19 cellular contexts compared by ENCODE assay signal in genomic region chr6:6870914-6871313, GRCh38.
"Had no signal": no experiment of that assay in that cellular context is flagged by ENCODE, and none has a peak within 500 bp of the region (broad histone marks: within the 10 kb centered on the region; RNA-seq: fewer than 3 reads in every experiment).

No MANE protein-coding gene starts in this region.

- ATAC-seq: activated naive CD8-positive, alpha-beta T cell treated with anti-CD3 and anti-CD28 coated beads, Interleukin-2, amount 50 U/mL, for 24 hours; activated T-cell treated with anti-CD3 and anti-CD28 coated beads, Interleukin-2, amount 50 U/mL, for 4 hours; stimulated activated memory B cell treated with anti-CD40 and anti-IgM and Interleukin-4, amounts not matched to agents 10 μg/mL and 1 μg/mL and 100 μg/mL, for 72 hours had no signal

- H3K9me3 ChIP-seq: sigmoid colon, spleen, thoracic aorta, upper lobe of left lung had no signal

- DNase-seq: activated CD4-positive, alpha-beta T cell treated with anti-CD3 and anti-CD28 coated beads, Interleukin-2, amount 10 ng/mL, durations not matched to agents 7 days and 5 days; activated CD8-positive, alpha-beta memory T cell treated with anti-CD3 and anti-CD28 coated beads, Interleukin-2, amount 50 U/mL, for 4 hours; activated effector memory CD4-positive, alpha-beta T cell treated with Interleukin-2 at 50 U/mL for 16 hours; activated naive CD4-positive, alpha-beta T cell treated with anti-CD3 and anti-CD28 coated beads, Interleukin-2, amount 10 ng/mL, durations not matched to agents 7 days and 5 days; activated naive CD8-positive, alpha-beta T cell treated with anti-CD3 and anti-CD28 coated beads, Interleukin-2, amount 50 U/mL, for 24 hours; activated T-cell treated with anti-CD3 and anti-CD28 coated beads, Interleukin-2, amount 50 U/mL, for 4 hours; anterior cingulate cortex; brain microvascular endothelial cell; central memory CD4-positive, alpha-beta T cell; hypothalamus; occipital lobe; posterior cingulate gyrus; sigmoid colon; spleen; stimulated activated CD4-positive, alpha-beta T cell treated with anti-CD3 and anti-CD28 coated beads, Interleukin-4, amount 100 ng/mL, for 4 hours; T-helper 9 cell; upper lobe of left lung had no signal

- H3K4me1 ChIP-seq: sigmoid colon had no signal

- H3K27me3 ChIP-seq: brain microvascular endothelial cell, sigmoid colon, spleen, upper lobe of left lung had no signal

- H3K36me3 ChIP-seq: brain microvascular endothelial cell, sigmoid colon, spleen, thoracic aorta, upper lobe of left lung had no signal

- H3K4me3 ChIP-seq: sigmoid colon, spleen, thoracic aorta, upper lobe of left lung had no signal

- H3K27ac ChIP-seq: brain microvascular endothelial cell, sigmoid colon, thoracic aorta had no signal
